In the genomic region with DNA sequence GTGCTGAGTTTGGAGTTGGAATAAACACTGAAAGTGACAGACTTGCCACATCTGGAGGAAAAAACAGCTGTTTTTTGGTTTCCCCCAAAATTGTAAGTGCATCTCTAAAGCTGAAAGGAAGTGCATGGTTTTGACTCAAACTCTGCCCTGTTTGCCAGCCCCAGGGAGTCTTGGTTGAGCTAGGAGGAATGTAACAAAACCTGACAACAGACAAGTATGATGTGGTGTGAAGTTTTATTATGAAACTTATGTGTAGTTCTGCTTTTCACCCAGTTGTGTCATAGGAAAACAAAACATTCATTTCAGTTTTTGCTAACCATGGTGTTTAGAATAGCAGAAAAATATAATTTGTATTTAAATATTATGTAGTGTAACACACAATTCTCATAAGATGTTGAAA, we compare ENCODE assay signal across 13 cellular contexts. TPM values are rescaled to one million over a fixed set of nuclear protein-coding genes. Genes with fewer than 3 reads are reported as not detected.
DNase-seq lines count a peak whose midpoint lies in the region; ATAC-seq and TF ChIP-seq lines count a peak whose summit lies in the region.
"Had no signal": no experiment of that assay in that cellular context is flagged by ENCODE, and none has a peak within 500 bp of the region (broad histone marks: within the 10 kb centered on the region; RNA-seq: fewer than 3 reads in every experiment).

No MANE protein-coding gene starts in this region.

- peaks cover 12 to 38% (median 27%) of the 10 kb centered on the region in 4 donors for H3K4me1 Mint-ChIP-seq in CD4-positive, alpha-beta memory T cell
- no peaks in the 10 kb centered on the region for H3K4me1 Mint-ChIP-seq in immature natural killer cell

- no peaks in the 10 kb centered on the region for H3K4me1 ChIP-seq in CD4-positive, alpha-beta memory T cell (ENCODE audit: insufficient read depth, low read length)

- H3K36me3 ChIP-seq in CD4-positive, alpha-beta memory T cell (ENCODE audit: insufficient read depth, low read length), result no peaks in the 10 kb centered on the region

- no peaks in the 10 kb centered on the region for H3K9me3 Mint-ChIP-seq in CD4-positive, alpha-beta memory T cell
- H3K9me3 Mint-ChIP-seq in immature natural killer cell, result no peaks in the 10 kb centered on the region

- no peak for DNase-seq in CD4-positive, alpha-beta memory T cell
- peak; percentile 27 for DNase-seq in SIG-M5 (lab: John Stamatoyannopoulos, UW)
- DNase-seq in epithelial cell of esophagus (ENCODE audit: low read depth), result peak; percentile 7
- no peak for DNase-seq in immature natural killer cell
- DNase-seq: activated effector memory CD4-positive, alpha-beta T cell treated with Interleukin-2 at 50 U/mL for 16 hours; Caco-2; caudate nucleus; NCI-H1436; NCI-H524 treated with DMSO at 0.1 percent for 48 hours; stimulated activated naive CD4-positive, alpha-beta T cell treated with Interleukin-2 at 50 U/mL for 16 hours had no signal

- H3K27ac ChIP-seq in CD4-positive, alpha-beta memory T cell (ENCODE audit: low read depth, low read length), result no peak overlapping the region

- CTCF ChIA-PET in CD4-positive, alpha-beta memory T cell (lab: Charles Lee; ENCODE audit: partially characterized antibody), result no interaction called here

- H3K9me3 ChIP-seq in CD4-positive, alpha-beta memory T cell (ENCODE audit: control insufficient read depth in 1 of 2, low read length in 2 of 2), result no peaks in the 10 kb centered on the region
- H3K9me3 ChIP-seq: Caco-2 had no signal

- H3K27me3 Mint-ChIP-seq in CD4-positive, alpha-beta memory T cell, result no peaks in the 10 kb centered on the region
- H3K27me3 Mint-ChIP-seq in immature natural killer cell (ENCODE audit: low read depth in 3 of 3), result peaks cover 0 to 1% (median 0%) of the 10 kb centered on the region in 3 donors

- intact Hi-C loops in CD4-positive, alpha-beta memory T cell (cut with micrococcal nuclease), result no loop called here

- POLR2A ChIA-PET in CD4-positive, alpha-beta memory T cell (lab: Charles Lee; ENCODE audit: partially characterized antibody), result interaction anchor here (0.6 to 1.2 kb wide), 3 partner anchors 23 to 33 kb away, joined by 3 read pairs; no protein-coding TSS in a partner anchor

- TF ChIP-seq CTCF in epithelial cell of esophagus (IDR thresholded peaks at IDR 0.05; ENCODE audit: insufficient read depth, low read depth, low read length, missing control alignments), result no peak

- peaks cover 30 to 39% of the 10 kb centered on the region in 2 donors for H3K36me3 Mint-ChIP-seq in CD4-positive, alpha-beta memory T cell
- peaks cover 0 to 14% (median 3%) of the 10 kb centered on the region in 3 donors for H3K36me3 Mint-ChIP-seq in immature natural killer cell

- no peak overlapping the region for H3K4me3 ChIP-seq in CD4-positive, alpha-beta memory T cell (ENCODE audit: low read length in 2 of 2)
- no peak overlapping the region for H3K4me3 ChIP-seq in epithelial cell of esophagus (ENCODE audit: low read length)

- H3K4me3 Mint-ChIP-seq in CD4-positive, alpha-beta memory T cell, result no peak overlapping the region
- H3K4me3 Mint-ChIP-seq in immature natural killer cell, result no peak overlapping the region

- no peaks in the 10 kb centered on the region for H3K27me3 ChIP-seq in CD4-positive, alpha-beta memory T cell (ENCODE audit: insufficient read depth, low read length)

- ATAC-seq in GM21447 (IDR thresholded peaks at IDR 0.05; ENCODE audit: unreplicated experiment), result peak; percentile 63
- no peak for ATAC-seq in GM18498 (IDR thresholded peaks at IDR 0.05; ENCODE audit: unreplicated experiment)
- ATAC-seq in GM18868 (IDR thresholded peaks at IDR 0.05; ENCODE audit: unreplicated experiment), result no peak

- peak overlapping the region in 6 of 7 donors; percentile 10 to 77 (median 70) for H3K27ac Mint-ChIP-seq in CD4-positive, alpha-beta memory T cell
- peak overlapping the region in 3 of 6 donors; percentile 5 to 58 (median 32) for H3K27ac Mint-ChIP-seq in immature natural killer cell

RNA-seq across cellular contexts. Expression of a gene that starts 31.7 kb away (rescaled TPM):
- total RNA-seq in CD4-positive, alpha-beta memory T cell, result 100 to 1,000 TPM; 219 to 222 TPM
- 10 to 100 TPM; 34.1 to 43.8 TPM for polyA plus RNA-seq in CD4-positive, alpha-beta memory T cell
- polyA plus RNA-seq in immature natural killer cell, result 1 to 10 TPM; 2.4 to 4.7 (median 2.6) TPM

Comparison
In these comparisons a context has a peak if more than half of its experiments do, and no peak if none do; other contexts are left out.
1. DNase-seq: peak in SIG-M5 (single experiment) and epithelial cell of esophagus (single experiment); none in CD4-positive, alpha-beta memory T cell (0 of 5) and immature natural killer cell (0 of 3).
2. RNA of a gene that starts 31.7 kb away (polyA plus RNA-seq): 34.1 to 43.8 TPM in CD4-positive, alpha-beta memory T cell; 2.4 to 4.7 TPM in immature natural killer cell; every median in the first group is over 4 times any median in the second.